In the genomic region with DNA sequence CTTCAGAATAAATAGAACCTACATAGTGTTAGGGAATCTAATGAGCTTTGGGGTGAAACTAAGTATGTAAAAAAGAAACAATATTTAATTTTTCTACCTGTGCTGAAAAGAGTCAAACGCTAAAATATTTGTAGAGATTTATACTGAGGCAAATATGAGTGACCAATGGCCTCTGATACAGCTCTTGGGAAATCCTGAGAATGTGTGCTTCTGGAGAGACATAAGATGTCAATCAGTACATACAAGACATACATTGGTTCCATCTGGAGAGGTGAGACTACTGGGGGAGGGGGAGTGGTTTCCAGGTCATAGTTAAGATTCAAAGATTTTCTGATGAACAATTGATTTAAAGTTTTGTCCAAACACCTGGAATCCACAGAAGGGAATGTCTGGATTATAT, we compare ENCODE assay signal across 10 cellular contexts. TPM values are rescaled to one million over a fixed set of nuclear protein-coding genes. Genes with fewer than 3 reads are reported as not detected.
A peak's percentile ranks its signal among the peaks of the same experiment; 100 is the strongest.
DNase-seq lines count a peak whose midpoint lies in the region; ATAC-seq, FAIRE-seq and TF ChIP-seq lines count a peak whose summit lies in the region.
"Had no signal": no experiment of that assay in that cellular context is flagged by ENCODE, and none has a peak within 500 bp of the region (broad histone marks: within the 10 kb centered on the region; RNA-seq: fewer than 3 reads in every experiment).

No MANE protein-coding gene starts in this region.

- in situ Hi-C loops in GM12878 (cut with MboI): no loop called here

- TF ChIP-seq CTCF in GM12878 (IDR thresholded peaks at IDR 0.05 in 2 of 3, conservative IDR thresholded peaks at IDR 0.05 in 1 of 3; ENCODE audit: control insufficient read depth in 2 of 3, extremely low read depth in 1 of 3, insufficient read depth in 1 of 3, low read depth in 3 of 3, low read length in 3 of 3): no peak
- no peak for TF ChIP-seq CTCF in type B pancreatic cell (conservative IDR thresholded peaks at IDR 0.05)

- H2BK15ac ChIP-seq in mesendoderm (replicated peaks; ENCODE audit: low read depth): no peak overlapping the region

- TF ChIP-seq RAD21 in GM12878 (IDR thresholded peaks at IDR 0.05; ENCODE audit: insufficient read depth, low read depth, low read length): no peak

- H4K8ac ChIP-seq in mesendoderm (ENCODE audit: low read depth, low read length): no peak overlapping the region

- H3K23ac ChIP-seq in mesendoderm (ENCODE audit: low read length): no peak overlapping the region

- intact Hi-C loops in GM12878 (cut with micrococcal nuclease; ENCODE audit: unreplicated experiment): no loop called here

- H2BK120ac ChIP-seq in mesendoderm (ENCODE audit: low read depth, low read length): no peak overlapping the region

- SMC1A ChIA-PET in GM12878 (lab: Charles Lee; ENCODE audit: uncharacterized antibody, unreplicated experiment): interaction anchor here (1.2 to 4.5 kb wide), 3 partner anchors 21 to 42 kb away, joined by 3 to 70 read pairs (median 4); no protein-coding TSS in a partner anchor

- TF ChIP-seq POLR2A in GM12878 (IDR thresholded peaks at IDR 0.05; ENCODE audit: low read depth, low read length): no peak

- H3K9me3 ChIP-seq in GM12878 (replicated peaks; ENCODE audit: control insufficient read depth, insufficient read depth, low read length) (no peaks in the 10 kb centered on the region), small intestine (ENCODE audit: control insufficient read depth, low read depth) (no peaks in the 10 kb centered on the region)

- H3K4me3 ChIP-seq in GM12878 (no peak overlapping the region), mesendoderm (ENCODE audit: low read length) (no peak overlapping the region), small intestine (ENCODE audit: low read depth in 1 of 2, low read length in 2 of 2) (peak overlapping the region in 1 of 2 donors; percentile 79)

- DNase-seq in activated naive CD4-positive, alpha-beta T cell (lab: John Stamatoyannopoulos, UW): no peak
- no peak for DNase-seq in GM12878 (ENCODE audit: low read depth, low spot score)
- DNase-seq in mesendoderm: no peak
- DNase-seq in type B pancreatic cell (ENCODE audit: extremely low spot score, unreplicated experiment): no peak
- no peak for DNase-seq in RPMI8226
- DNase-seq in small intestine: no peak
- no peak for DNase-seq in SHP77 treated with DMSO at 0.1 percent for 48 hours (lab: John Stamatoyannopoulos, UW)

- H3K79me1 ChIP-seq in mesendoderm (ENCODE audit: low read length): no peaks in the 10 kb centered on the region

- no peak for ATAC-seq in GM12878

- no peak overlapping the region for H3K27ac Mint-ChIP-seq in activated naive CD4-positive, alpha-beta T cell treated with anti-CD3 and anti-CD28 coated beads, Interleukin-2, amount 50 U/mL, for 24 hours
- peak overlapping the region; percentile 7 for H3K27ac Mint-ChIP-seq in type B pancreatic cell

- no peak overlapping the region for H4K5ac ChIP-seq in mesendoderm (ENCODE audit: low read length)

- peak overlapping the region; percentile 97 for H3K4me2 ChIP-seq in GM12878 (ENCODE audit: control insufficient read depth, insufficient read depth)
- peak overlapping the region; percentile 93 for H3K4me2 ChIP-seq in mesendoderm (ENCODE audit: low read length)

- H3K9me3 Mint-ChIP-seq in activated naive CD4-positive, alpha-beta T cell treated with anti-CD3 and anti-CD28 coated beads, Interleukin-2, amount 50 U/mL, for 24 hours: no peaks in the 10 kb centered on the region
- no peaks in the 10 kb centered on the region for H3K9me3 Mint-ChIP-seq in type B pancreatic cell

- no peaks in the 10 kb centered on the region for H4K20me1 ChIP-seq in GM12878 (ENCODE audit: control insufficient read depth, insufficient read depth)

- H2AK5ac ChIP-seq in mesendoderm (ENCODE audit: low read length): no peak overlapping the region

- FAIRE-seq in GM12878 (lab: Jason Lieb, UNC) (no peak), small intestine (lab: Jason Lieb, UNC) (no peak)
- FAIRE-seq: TTC549, urothelium cell line had no signal

- no peak overlapping the region for H3K4ac ChIP-seq in mesendoderm (ENCODE audit: low read depth, low read length)

- peaks cover 25% of the 10 kb centered on the region for H3K4me1 Mint-ChIP-seq in activated naive CD4-positive, alpha-beta T cell treated with anti-CD3 and anti-CD28 coated beads, Interleukin-2, amount 50 U/mL, for 24 hours
- H3K4me1 Mint-ChIP-seq in type B pancreatic cell (ENCODE audit: unreplicated experiment): peaks cover 11% of the 10 kb centered on the region

- H2AFZ ChIP-seq in GM12878 (ENCODE audit: control insufficient read depth, low read depth, low read length): no peak overlapping the region; the same call in 1 of the 2 replicates

- no peak for TF ChIP-seq EP300 in GM12878 (IDR thresholded peaks at IDR 0.05; ENCODE audit: borderline replicate concordance in 1 of 2, control insufficient read depth in 1 of 2, low read depth in 2 of 2, low read length in 2 of 2)

- no peak overlapping the region for H3K56ac ChIP-seq in mesendoderm (ENCODE audit: low read length)

- peaks cover 4% of the 10 kb centered on the region for H3K27me3 Mint-ChIP-seq in activated naive CD4-positive, alpha-beta T cell treated with anti-CD3 and anti-CD28 coated beads, Interleukin-2, amount 50 U/mL, for 24 hours
- H3K27me3 Mint-ChIP-seq in type B pancreatic cell: peaks cover 55% of the 10 kb centered on the region

- BruUV-seq in GM12878 (replicated peaks; lab: Mats Ljungman, UMichigan): TSS peak; percentile 54

- no peaks in the 10 kb centered on the region for H3K36me3 ChIP-seq in GM12878 (ENCODE audit: control insufficient read depth in 2 of 2, insufficient read depth in 2 of 2, low read length in 1 of 2)
- H3K36me3 ChIP-seq in mesendoderm (ENCODE audit: control insufficient read depth, insufficient read depth, low read length): no peaks in the 10 kb centered on the region
- no peaks in the 10 kb centered on the region for H3K36me3 ChIP-seq in small intestine (ENCODE audit: control insufficient read depth in 2 of 2, insufficient read depth in 2 of 2, low read length in 2 of 2)

- H3K27ac ChIP-seq in GM12878 (ENCODE audit: control insufficient read depth, insufficient read depth) (no peak overlapping the region), mesendoderm (ENCODE audit: low read depth, low read length) (no peak overlapping the region), small intestine (ENCODE audit: low read depth in 1 of 2, low read length in 1 of 2) (no peak overlapping the region)

- H3K4me1 ChIP-seq in GM12878 (ENCODE audit: control insufficient read depth, insufficient read depth, low read length): peaks cover 4% of the 10 kb centered on the region
- H3K4me1 ChIP-seq in mesendoderm (ENCODE audit: control insufficient read depth, low read depth, low read length): no peaks in the 10 kb centered on the region
- no peaks in the 10 kb centered on the region for H3K4me1 ChIP-seq in small intestine (ENCODE audit: control insufficient read depth in 2 of 2, insufficient read depth in 1 of 2, low read depth in 1 of 2, low read length in 1 of 2)

- H3K27me3 ChIP-seq in GM12878 (replicated peaks in 1 of 2; ENCODE audit: control insufficient read depth in 2 of 2, insufficient read depth in 2 of 2, low read length in 1 of 2): peaks cover 0 to 4% of the 10 kb centered on the region in 2 experiments; a peak in 2 of 4 replicates
- H3K27me3 ChIP-seq in mesendoderm (ENCODE audit: insufficient read depth, low read length, poor library complexity): no peaks in the 10 kb centered on the region
- no peaks in the 10 kb centered on the region for H3K27me3 ChIP-seq in small intestine (ENCODE audit: control insufficient read depth in 2 of 2, insufficient read depth in 2 of 2, low read length in 2 of 2)

- H3K79me2 ChIP-seq in GM12878 (ENCODE audit: control insufficient read depth, insufficient read depth, low read length) (no peaks in the 10 kb centered on the region), mesendoderm (ENCODE audit: control insufficient read depth, insufficient read depth, low read length) (no peaks in the 10 kb centered on the region)

- CTCF ChIA-PET in GM12878 (lab: Yijun Ruan, JAX): interaction anchor here (0.9 to 4.8 kb wide), 18 partner anchors 14 to 319 kb away, joined by 3 to 98 read pairs (median 4); no protein-coding TSS in a partner anchor

- 96% methylated on average over 1 of the region's 1 CpG for WGBS in GM12878 (ENCODE audit: insufficient coverage, insufficient replicate concordance, low lambda C conversion rate, missing lambda C conversion rate)
- no CpG with 5 or more reads among the region's 1 CpG for WGBS in mesendoderm (ENCODE audit: extremely low coverage, insufficient coverage, low lambda C conversion rate)
- 32 to 55% (median 36%) methylated on average over 1 of the region's 1 CpG for WGBS in small intestine, 3 donors

- H3K36me3 Mint-ChIP-seq in activated naive CD4-positive, alpha-beta T cell treated with anti-CD3 and anti-CD28 coated beads, Interleukin-2, amount 50 U/mL, for 24 hours: no peaks in the 10 kb centered on the region
- H3K36me3 Mint-ChIP-seq in type B pancreatic cell: no peaks in the 10 kb centered on the region

- POLR2A ChIA-PET in GM12878 (lab: Charles Lee): interaction anchor here (0.6 kb wide), 1 partner anchor 549 kb away, joined by 5 read pairs; no protein-coding TSS in a partner anchor

- no peak overlapping the region for H3K18ac ChIP-seq in mesendoderm (ENCODE audit: low read length)

- RAD21 ChIA-PET in GM12878 (lab: Charles Lee; ENCODE audit: unreplicated experiment): interaction anchor here (0.9 to 4.1 kb wide), 3 partner anchors 38 to 204 kb away, joined by 3 to 31 read pairs (median 4); no protein-coding TSS in a partner anchor

- H3K9ac ChIP-seq in GM12878 (ENCODE audit: control insufficient read depth, insufficient read depth, low read length): no peak overlapping the region
- peak overlapping the region; percentile 72 for H3K9ac ChIP-seq in mesendoderm (ENCODE audit: low read length)

- H3K4me3 Mint-ChIP-seq in activated naive CD4-positive, alpha-beta T cell treated with anti-CD3 and anti-CD28 coated beads, Interleukin-2, amount 50 U/mL, for 24 hours: peak overlapping the region; percentile 90
- peak overlapping the region; percentile 91 for H3K4me3 Mint-ChIP-seq in type B pancreatic cell

- H2BK5ac ChIP-seq in mesendoderm (ENCODE audit: low read length): no peak overlapping the region

RNA-seq across cellular contexts. Expression of gene ASRGL1, which starts 1.0 kb away (rescaled TPM):
- 4.5 and 4.6 TPM in 2 replicates for total RNA-seq in GM12878 (2013; cell fraction: nucleolus; rRNA removed)
- 4.9 and 5.8 TPM in 2 replicates for total RNA-seq in GM12878 (2014; rRNA removed)
- 2.9 and 3.4 TPM in 2 replicates for total RNA-seq in GM12878 (2014; rRNA removed; fragmentation: Illumina TruSeq; extraction: Trizol)
- 4.5 and 5.8 TPM in 2 replicates for total RNA-seq in GM12878 (2021)
- polyA plus RNA-seq in GM12878 (2011; ENCODE audit: low read depth): 0.42 TPM
- polyA plus RNA-seq in GM12878 (2011; rRNA removed): 23.3 and 24.5 TPM in 2 replicates
- polyA plus RNA-seq in GM12878 (2011; cell fraction: cytosol; rRNA removed): 23.1 and 23.3 TPM in 2 replicates
- 20.0 and 30.4 TPM in 2 replicates for polyA plus RNA-seq in GM12878 (2011; cell fraction: nucleus; rRNA removed)
- 1.5 and 1.9 TPM in 2 replicates for polyA plus RNA-seq in GM12878 (2012)
- polyA plus RNA-seq in GM12878 (2014; fragmentation: Illumina TruSeq; extraction: Trizol): 2.7 and 2.9 TPM in 2 replicates
- 1 to 10 TPM in 1 of 2 experiments, under 1 TPM in 1; 0.97 to 1.9 TPM for polyA plus RNA-seq in GM12878 (2014; fragmentation: Nextera tagmentation; extraction: Ambion mirVana)
- polyA plus RNA-seq in GM12878 (2014; rRNA removed): 3.9 and 5.7 TPM in 2 replicates
- 10 to 100 TPM; 10.5 to 12.4 TPM for polyA plus RNA-seq in GM12878 (2016; fragmentation: Nextera tagmentation; extraction: Ambion mirVana)
- polyA minus RNA-seq in GM12878 (2011; rRNA and poly(A)+ RNA removed): 8.1 and 11.4 TPM in 2 replicates
- 2.9 and 3.3 TPM in 2 replicates for polyA minus RNA-seq in GM12878 (2011; cell fraction: cytosol; rRNA and poly(A)+ RNA removed)
- polyA minus RNA-seq in GM12878 (2011; cell fraction: nucleus; rRNA and poly(A)+ RNA removed): 3.9 and 6.8 TPM in 2 replicates
- 12.6 TPM for polyA plus RNA-seq in mesendoderm (2013, experiment 1 of 2)
- polyA plus RNA-seq in mesendoderm (2013, experiment 2 of 2): 12.4 TPM
- total RNA-seq in type B pancreatic cell (ENCODE audit: low replicate concordance): 10.0 and 48.0 TPM in 2 replicates
- polyA plus RNA-seq in small intestine: 10 to 100 TPM in 1 of 3 donors, 1 to 10 TPM in 2; 3.6 to 19.4 (median 4.9) TPM

RNA-seq across cellular contexts. Expression of gene SCGB1D4, which starts 39.3 kb away (rescaled TPM):
- not detected in 2 replicates for total RNA-seq in GM12878 (2013; cell fraction: nucleolus; rRNA removed)
- total RNA-seq in GM12878 (2014; rRNA removed): not detected in 2 replicates
- total RNA-seq in GM12878 (2014; rRNA removed; fragmentation: Illumina TruSeq; extraction: Trizol): not detected in 2 replicates
- total RNA-seq in GM12878 (2021): not detected in 2 replicates
- not detected for polyA plus RNA-seq in GM12878 (2011; ENCODE audit: low read depth)
- not detected in 2 replicates for polyA plus RNA-seq in GM12878 (2011; rRNA removed)
- polyA plus RNA-seq in GM12878 (2011; cell fraction: cytosol; rRNA removed): not detected in 2 replicates
- polyA plus RNA-seq in GM12878 (2011; cell fraction: nucleus; rRNA removed): not detected in 2 replicates
- not detected in 2 replicates for polyA plus RNA-seq in GM12878 (2012)
- not detected in 2 replicates for polyA plus RNA-seq in GM12878 (2014; fragmentation: Illumina TruSeq; extraction: Trizol)
- not detected for polyA plus RNA-seq in GM12878 (2014; fragmentation: Nextera tagmentation; extraction: Ambion mirVana)
- not detected in 2 replicates for polyA plus RNA-seq in GM12878 (2014; rRNA removed)
- polyA plus RNA-seq in GM12878 (2016; fragmentation: Nextera tagmentation; extraction: Ambion mirVana): not detected
- polyA minus RNA-seq in GM12878 (2011; rRNA and poly(A)+ RNA removed): not detected in 2 replicates
- polyA minus RNA-seq in GM12878 (2011; cell fraction: cytosol; rRNA and poly(A)+ RNA removed): not detected in 2 replicates
- not detected in 2 replicates for polyA minus RNA-seq in GM12878 (2011; cell fraction: nucleus; rRNA and poly(A)+ RNA removed)
- polyA plus RNA-seq in mesendoderm (2013, experiment 1 of 2): not detected
- not detected for polyA plus RNA-seq in mesendoderm (2013, experiment 2 of 2)
- not detected in 2 replicates for total RNA-seq in type B pancreatic cell (ENCODE audit: low replicate concordance)
- polyA plus RNA-seq in small intestine: not detected
